In genomic region chr12:76081909-76082308, GRCh38 we compare ENCODE assay signal across 13 cellular contexts. TPM values are rescaled to one million over a fixed set of nuclear protein-coding genes. Genes with fewer than 3 reads are reported as not detected.
A peak's percentile ranks its signal among the peaks of the same experiment; 100 is the strongest.
DNase-seq lines count a peak whose midpoint lies in the region; ATAC-seq and TF ChIP-seq lines count a peak whose summit lies in the region.
"Had no signal": no experiment of that assay in that cellular context is flagged by ENCODE, and none has a peak within 500 bp of the region (broad histone marks: within the 10 kb centered on the region; RNA-seq: fewer than 3 reads in every experiment).

No MANE protein-coding gene starts in this region.

- H3K4me1 Mint-ChIP-seq in MCF 10A (ENCODE audit: insufficient read depth, unreplicated experiment) (peaks cover 26% of the 10 kb centered on the region), CD14-positive monocyte (peaks cover 42% of the 10 kb centered on the region)
- H3K4me1 Mint-ChIP-seq in stimulated activated naive CD8-positive, alpha-beta T cell treated with anti-CD3 and anti-CD28 coated beads, Interleukin-15, amount 100 ng/mL, for 72 hours: peaks cover 72% of the 10 kb centered on the region

- ATAC-seq in stimulated activated naive CD8-positive, alpha-beta T cell treated with anti-CD3 and anti-CD28 coated beads, Interleukin-15, amount 100 ng/mL, for 72 hours: no peak
- ATAC-seq in GM18498 (IDR thresholded peaks at IDR 0.05; ENCODE audit: unreplicated experiment): no peak
- ATAC-seq: left lung had no signal

- BruUV-seq in MCF 10A (replicated peaks; lab: Mats Ljungman, UMichigan): no TSS peak

- H3K9me2 ChIP-seq in SU-DHL-6 (replicated peaks; ENCODE audit: insufficient read depth, low read length): no peaks in the 10 kb centered on the region

- no peak overlapping the region for H2AFZ ChIP-seq in SU-DHL-6 (ENCODE audit: low read depth, low read length, severe bottlenecking)

- no peak for TF ChIP-seq POLR2A in breast epithelium (IDR thresholded peaks at IDR 0.05)

- H3K27me3 Mint-ChIP-seq in MCF 10A (ENCODE audit: insufficient read depth, unreplicated experiment) (no peaks in the 10 kb centered on the region), CD14-positive monocyte (ENCODE audit: low read depth in 3 of 3) (peaks cover 0 to 2% (median 0%) of the 10 kb centered on the region in 3 donors)
- no peaks in the 10 kb centered on the region for H3K27me3 Mint-ChIP-seq in stimulated activated naive CD8-positive, alpha-beta T cell treated with anti-CD3 and anti-CD28 coated beads, Interleukin-15, amount 100 ng/mL, for 72 hours

- POLR2A ChIA-PET in MCF 10A (lab: Yijun Ruan, JAX): interaction anchor here (0.8 to 3.7 kb wide), 5 partner anchors 8 to 266 kb away, joined by 3 to 50 read pairs (median 5); partner anchors contain the start of genes BBS10 and PHLDA1

- intact Hi-C loops in MCF 10A (cut with micrococcal nuclease) (loop anchor here (1.0 to 5.0 kb wide), 2 partner anchors 155 to 507 kb away; no protein-coding TSS in a partner anchor), breast epithelium (cut with DNase I; ENCODE audit: low total_unique reads) (no loop called here), CD14-positive monocyte (cut with micrococcal nuclease) (loop anchor here (5.0 to 10.0 kb wide), 3 partner anchors 73 to 263 kb away; partner anchors contain the start of gene BBS10 (in 1 of the 2))

- H3K4me3 Mint-ChIP-seq in MCF 10A (ENCODE audit: unreplicated experiment): peak overlapping the region; percentile 25
- H3K4me3 Mint-ChIP-seq in stimulated activated naive CD8-positive, alpha-beta T cell treated with anti-CD3 and anti-CD28 coated beads, Interleukin-15, amount 100 ng/mL, for 72 hours: peak overlapping the region; percentile 45 to 86
- no peak overlapping the region for H3K4me3 Mint-ChIP-seq in CD14-positive monocyte

- no peak overlapping the region for H3K27ac ChIP-seq in breast epithelium
- H3K27ac ChIP-seq in SU-DHL-6 (ENCODE audit: low read depth, low read length): peak overlapping the region; percentile 21
- H3K27ac ChIP-seq: left lung, uterus had no signal

- TF ChIP-seq CTCF in MCF 10A (IDR thresholded peaks at IDR 0.05; ENCODE audit: unreplicated experiment): no peak
- TF ChIP-seq CTCF in breast epithelium (IDR thresholded peaks at IDR 0.05): no peak
- no peak for TF ChIP-seq CTCF in SU-DHL-6 (IDR thresholded peaks at IDR 0.05; ENCODE audit: insufficient read depth, low read length, poor library complexity, severe bottlenecking)
- no peak for TF ChIP-seq CTCF in fibroblast of the aortic adventitia (IDR thresholded peaks at IDR 0.05; ENCODE audit: insufficient read depth, low read length)
- TF ChIP-seq CTCF in CD14-positive monocyte (IDR thresholded peaks at IDR 0.05): no peak

- no peaks in the 10 kb centered on the region for H3K36me3 ChIP-seq in breast epithelium
- peaks cover 15% of the 10 kb centered on the region for H3K36me3 ChIP-seq in SU-DHL-6 (ENCODE audit: low read length)
- H3K36me3 ChIP-seq: left lung, uterus had no signal

- H3K9me3 ChIP-seq in breast epithelium (peaks cover 0 to 13% of the 10 kb centered on the region in 2 donors), SU-DHL-6 (ENCODE audit: insufficient read depth, low read length) (no peaks in the 10 kb centered on the region)
- H3K9me3 ChIP-seq: left lung, uterus had no signal

- 0 out of 2 replicates have a peak, but pooled peaks cover 9% of the 10 kb centered on the region for H3F3A ChIP-seq in SU-DHL-6 (ENCODE audit: insufficient read depth)

- H3K27me3 ChIP-seq in breast epithelium (no peaks in the 10 kb centered on the region), SU-DHL-6 (ENCODE audit: low read length) (no peaks in the 10 kb centered on the region)
- H3K27me3 ChIP-seq: left lung, uterus had no signal

- H3K79me2 ChIP-seq in SU-DHL-6 (ENCODE audit: insufficient read depth, low read length): peaks cover 75% of the 10 kb centered on the region

- peak overlapping the region; percentile 86 for H3K27ac Mint-ChIP-seq in MCF 10A (ENCODE audit: low read depth, unreplicated experiment)
- peak overlapping the region in 1 of 2 donors; percentile 88 for H3K27ac Mint-ChIP-seq in stimulated activated naive CD8-positive, alpha-beta T cell treated with anti-CD3 and anti-CD28 coated beads, Interleukin-15, amount 100 ng/mL, for 72 hours
- H3K27ac Mint-ChIP-seq in CD14-positive monocyte: no peak overlapping the region

- H3K36me3 Mint-ChIP-seq in MCF 10A (ENCODE audit: insufficient read depth, unreplicated experiment) (peaks cover 33% of the 10 kb centered on the region), CD14-positive monocyte (peaks cover 4 to 19% of the 10 kb centered on the region in 2 donors)

- CTCF ChIA-PET in MCF 10A (lab: Yijun Ruan, JAX): interaction anchor here (0.6 to 3.1 kb wide), 4 partner anchors 12 to 682 kb away, joined by 3 to 10 read pairs (median 4); partner anchors contain the start of gene ZDHHC17

- peaks cover 0 to 4% of the 10 kb centered on the region in 2 donors for H3K4me1 ChIP-seq in breast epithelium

- H3K4me2 ChIP-seq in SU-DHL-6 (ENCODE audit: low read depth, low read length, poor library complexity, severe bottlenecking): peak overlapping the region; percentile 96

- no peak for DNase-seq in MCF 10A (ENCODE audit: unreplicated experiment)
- no peak for DNase-seq in breast epithelium (ENCODE audit: low spot score in 2 of 2)
- DNase-seq in fibroblast of the aortic adventitia (ENCODE audit: low read depth): no peak
- DNase-seq in stimulated activated naive CD8-positive, alpha-beta T cell treated with anti-CD3 and anti-CD28 coated beads, Interleukin-15, amount 100 ng/mL, for 72 hours: no peak
- no peak for DNase-seq in CD14-positive monocyte (ENCODE audit: low spot score)
- no peak for DNase-seq in AML-193 (lab: John Stamatoyannopoulos, UW)
- DNase-seq: activated CD4-positive, alpha-beta T cell treated with anti-CD3 and anti-CD28 coated beads, Interleukin-2, amount 50 U/mL, for 48 hours; left lung; NCI-H2171 treated with DMSO at 0.1 percent for 48 hours; Right ventricle myocardium superior; uterus had no signal

- no peak overlapping the region for H3K4me3 ChIP-seq in breast epithelium
- peak overlapping the region; percentile 74 for H3K4me3 ChIP-seq in SU-DHL-6 (ENCODE audit: insufficient read depth, low read length, poor library complexity, severe bottlenecking)
- peak overlapping the region; percentile 36 for H3K4me3 ChIP-seq in fibroblast of the aortic adventitia (ENCODE audit: low read depth, low read length)
- H3K4me3 ChIP-seq: uterus had no signal

- peaks cover 56% of the 10 kb centered on the region for H4K20me1 ChIP-seq in SU-DHL-6 (ENCODE audit: low read depth, low read length)

- peak overlapping the region; percentile 93 for H3K9ac ChIP-seq in SU-DHL-6 (ENCODE audit: low read length)

- peaks cover 5% of the 10 kb centered on the region for H3K9me3 Mint-ChIP-seq in MCF 10A (ENCODE audit: unreplicated experiment)
- no peaks in the 10 kb centered on the region for H3K9me3 Mint-ChIP-seq in stimulated activated naive CD8-positive, alpha-beta T cell treated with anti-CD3 and anti-CD28 coated beads, Interleukin-15, amount 100 ng/mL, for 72 hours
- peaks cover 7 to 12% (median 9%) of the 10 kb centered on the region in 7 donors for H3K9me3 Mint-ChIP-seq in CD14-positive monocyte

RNA-seq across cellular contexts. Expression of gene NAP1L1, which starts 2.6 kb away (rescaled TPM):
- total RNA-seq in MCF 10A (2022) (327 and 493 TPM in 2 replicates), breast epithelium (100 to 1,000 TPM; 356 to 419 (median 394) TPM), fibroblast of the aortic adventitia (ENCODE audit: low replicate concordance) (377 and 1,883 TPM in 2 replicates)
- polyA plus RNA-seq in CD14-positive monocyte: 100 to 1,000 TPM in 1 of 2 donors, 10 to 100 TPM in 1; 98.3 to 111 TPM

RNA-seq across cellular contexts. Expression of gene PHLDA1, which starts 50.3 kb away (rescaled TPM):
- total RNA-seq in MCF 10A (2022): 183 and 203 TPM in 2 replicates
- 10 to 100 TPM in 2 of 3 donors, 1 to 10 TPM in 1; 5.8 to 32.6 (median 23.6) TPM for total RNA-seq in breast epithelium
- total RNA-seq in fibroblast of the aortic adventitia (ENCODE audit: low replicate concordance): 27.9 and 202 TPM in 2 replicates
- polyA plus RNA-seq in CD14-positive monocyte: 1 to 10 TPM; 1.1 to 1.6 TPM

Comparison
In these comparisons a context has a peak if more than half of its experiments do, and no peak if none do; other contexts are left out.
1. H3K4me3 Mint-ChIP-seq: peak in MCF 10A (single experiment) and stimulated activated naive CD8-positive, alpha-beta T cell treated with anti-CD3 and anti-CD28 coated beads, Interleukin-15, amount 100 ng/mL, for 72 hours (2 of 2); none in CD14-positive monocyte (0 of 2).
2. H3K4me3 ChIP-seq: peak in SU-DHL-6 (single experiment) and fibroblast of the aortic adventitia (single experiment); none in breast epithelium (0 of 3).